In genomic region chr3:96416549-96417255, GRCh38 we compare ENCODE assay signal across 27 cellular contexts.
DNase-seq lines count a peak whose midpoint lies in the region; TF ChIP-seq lines count a peak whose summit lies in the region.
"Had no signal": no experiment of that assay in that cellular context is flagged by ENCODE, and none has a peak within 500 bp of the region (broad histone marks: within the 10 kb centered on the region; RNA-seq: fewer than 3 reads in every experiment).

No MANE protein-coding gene starts in this region.

- no peak overlapping the region for H2BK5ac ChIP-seq in neuronal stem cell (ENCODE audit: low read length)

- H2AK5ac ChIP-seq in neuronal stem cell (ENCODE audit: low read depth, low read length): no peak overlapping the region

- no peaks in the 10 kb centered on the region for H3K79me1 ChIP-seq in neuronal stem cell (ENCODE audit: low read depth, low read length)

- H3K4me2 ChIP-seq in neuronal stem cell (ENCODE audit: insufficient read depth, low read length, poor library complexity, severe bottlenecking): no peak overlapping the region

- DNase-seq in AG08396 (ENCODE audit: low spot score) (peak; percentile 1), NCI-H69 (lab: John Stamatoyannopoulos, UW) (peak; percentile 12), neuronal stem cell (ENCODE audit: low spot score) (no peak), Calu3 (no peak), NCI-H2227 treated with DMSO at 0.1 percent for 48 hours (lab: John Stamatoyannopoulos, UW) (no peak), hippocampal formation (lab: John Stamatoyannopoulos, UW) (no peak), sigmoid colon (no peak)
- DNase-seq: AML-193; C1 segment of cervical spinal cord; CD4-positive, alpha-beta memory T cell; COR-L47; DMS79 treated with DMSO at 0.1 percent for 48 hours; GF-D8; GM23248; Kasumi-1; NCI-H1092 treated with DMSO at 0.1 percent for 48 hours; NCI-H1436 treated with DMSO at 0.1 percent for 48 hours; NCI-H187 treated with DMSO at 0.1 percent for 48 hours; NCI-H2171; NCI-H345; NCI-H510A treated with DMSO at 0.1 percent for 48 hours; Right ventricle myocardium superior; RPMI8226; T-helper 1 cell had no signal

- no peak overlapping the region for H2AFZ ChIP-seq in neuronal stem cell (ENCODE audit: low read length)
- H2AFZ ChIP-seq: GM23248 had no signal

- no peaks in the 10 kb centered on the region for H3K36me3 Mint-ChIP-seq in Calu3 (ENCODE audit: insufficient read depth, unreplicated experiment)
- H3K36me3 Mint-ChIP-seq: CD4-positive, alpha-beta memory T cell had no signal

- no peaks in the 10 kb centered on the region for H3K9me3 Mint-ChIP-seq in Calu3 (ENCODE audit: low read depth, unreplicated experiment)

- no peak for TF ChIP-seq EP300 in sigmoid colon (IDR thresholded peaks at IDR 0.05)

- H3K9ac ChIP-seq in neuronal stem cell (ENCODE audit: low read depth, low read length, poor library complexity): no peak overlapping the region
- H3K9ac ChIP-seq: GM23248 had no signal

- no peaks in the 10 kb centered on the region for H3K4me1 Mint-ChIP-seq in Calu3 (ENCODE audit: low read depth, unreplicated experiment)
- H3K4me1 Mint-ChIP-seq: CD4-positive, alpha-beta memory T cell had no signal

- H3K14ac ChIP-seq in neuronal stem cell (ENCODE audit: low read length): no peak overlapping the region

- H3K9me3 ChIP-seq in neuronal stem cell (replicated peaks in 1 of 2; ENCODE audit: control insufficient read depth in 2 of 2, insufficient read depth in 1 of 2, low read depth in 1 of 2, low read length in 2 of 2) (peaks cover 0 to 1% of the 10 kb centered on the region in 2 donors), sigmoid colon (no peaks in the 10 kb centered on the region)
- H3K9me3 ChIP-seq: HAP-1 had no signal

- H3K27ac Mint-ChIP-seq in Calu3 (ENCODE audit: unreplicated experiment): no peak overlapping the region
- H3K27ac Mint-ChIP-seq: CD4-positive, alpha-beta memory T cell had no signal

- H3K36me3 ChIP-seq in neuronal stem cell (replicated peaks in 1 of 2; ENCODE audit: control insufficient read depth in 2 of 2, insufficient read depth in 2 of 2, low read length in 2 of 2) (no peaks in the 10 kb centered on the region), sigmoid colon (no peaks in the 10 kb centered on the region)
- H3K36me3 ChIP-seq: HAP-1 had no signal

- H2BK12ac ChIP-seq in neuronal stem cell (ENCODE audit: low read length): no peak overlapping the region

- no peaks in the 10 kb centered on the region for H3K27me3 Mint-ChIP-seq in Calu3 (ENCODE audit: unreplicated experiment)
- H3K27me3 Mint-ChIP-seq: CD4-positive, alpha-beta memory T cell had no signal

- no peak overlapping the region for H4K91ac ChIP-seq in neuronal stem cell (ENCODE audit: low read depth, low read length, poor library complexity)

- H3K23ac ChIP-seq in neuronal stem cell (ENCODE audit: low read depth, low read length, poor library complexity): no peak overlapping the region

- H3K27ac ChIP-seq in neuronal stem cell (replicated peaks; ENCODE audit: low read length) (no peak overlapping the region), sigmoid colon (no peak overlapping the region)
- H3K27ac ChIP-seq: GM23248 had no signal

- no peak for TF ChIP-seq POLR2A in sigmoid colon (IDR thresholded peaks at IDR 0.05)

- H3K4me1 ChIP-seq in neuronal stem cell (ENCODE audit: control insufficient read depth in 2 of 2, insufficient read depth in 1 of 2, low read depth in 1 of 2, low read length in 2 of 2): no peaks in the 10 kb centered on the region
- H3K4me1 ChIP-seq in sigmoid colon: no peaks in the 10 kb centered on the region
- H3K4me1 ChIP-seq: HAP-1 had no signal

- H3K18ac ChIP-seq in neuronal stem cell (ENCODE audit: low read length): peak overlapping the region; percentile 35

- H2BK120ac ChIP-seq in neuronal stem cell (ENCODE audit: low read depth, low read length): no peak overlapping the region

- H4K8ac ChIP-seq in neuronal stem cell (ENCODE audit: low read depth, low read length): no peak overlapping the region

- CTCF ChIA-PET in Calu3 (lab: Charles Lee): no interaction called here

- H3K4me3 ChIP-seq in neuronal stem cell (ENCODE audit: low read length in 2 of 2) (peak overlapping the region in 1 of 2 donors; percentile 12), sigmoid colon (no peak overlapping the region)
- H3K4me3 ChIP-seq: GM23248, HAP-1, K562 had no signal

- no peak overlapping the region for H2BK15ac ChIP-seq in neuronal stem cell (ENCODE audit: low read length)

- H3K4me3 Mint-ChIP-seq in Calu3 (ENCODE audit: low read depth, unreplicated experiment): no peak overlapping the region
- H3K4me3 Mint-ChIP-seq: CD4-positive, alpha-beta memory T cell had no signal

- 0 out of 2 replicates have a peak, but pooled peaks have one; percentile 2 for TF ChIP-seq CTCF in GM12874 (IDR thresholded peaks at IDR 0.05; ENCODE audit: insufficient read depth, low read depth, low read length)
- no peak for TF ChIP-seq CTCF in Calu3 (IDR thresholded peaks at IDR 0.05; ENCODE audit: unreplicated experiment)
- no peak for TF ChIP-seq CTCF in sigmoid colon (IDR thresholded peaks at IDR 0.05)

- intact Hi-C loops in Calu3 (cut with micrococcal nuclease; ENCODE audit: unreplicated experiment) (no loop called here), sigmoid colon (cut with DNase I) (no loop called here)

- H3K4ac ChIP-seq in neuronal stem cell (ENCODE audit: low read length): no peak overlapping the region

- WGBS in neuronal stem cell (ENCODE audit: extremely low coverage in 2 of 2, insufficient read length in 2 of 2, insufficient replicate concordance in 1 of 2), 2 donors: no CpG with 5 or more reads among the region's 5 CpGs
- WGBS in sigmoid colon, 2 donors: 90% methylated on average over 5 of the region's 5 CpGs

- BruUV-seq in Calu3 (replicated peaks; lab: Mats Ljungman, UMichigan): no TSS peak

- no peaks in the 10 kb centered on the region for H3K27me3 ChIP-seq in neuronal stem cell (ENCODE audit: control insufficient read depth in 3 of 3, insufficient read depth in 3 of 3, low read depth in 1 of 3, low read length in 3 of 3)
- no peaks in the 10 kb centered on the region for H3K27me3 ChIP-seq in sigmoid colon

Comparison
In these comparisons a context has a peak if more than half of its experiments do, and no peak if none do; other contexts are left out.
1. DNase-seq: peak in AG08396 (single experiment) and NCI-H69 (single experiment); none in neuronal stem cell (single experiment), Calu3 (single experiment), NCI-H2227 treated with DMSO at 0.1 percent for 48 hours (single experiment), hippocampal formation (0 of 2) and sigmoid colon (single experiment).